In genomic region chr11:75939992-75940391, GRCh38 we compare ENCODE assay signal across 17 cellular contexts.
DNase-seq lines count a peak whose midpoint lies in the region; ATAC-seq and TF ChIP-seq lines count a peak whose summit lies in the region.
"Had no signal": no experiment of that assay in that cellular context is flagged by ENCODE, and none has a peak within 500 bp of the region (broad histone marks: within the 10 kb centered on the region; RNA-seq: fewer than 3 reads in every experiment).

No MANE protein-coding gene starts in this region.

- H3K9me3 ChIP-seq in adipocyte (ENCODE audit: control insufficient read depth, low read length) = no peaks in the 10 kb centered on the region
- no peaks in the 10 kb centered on the region for H3K9me3 ChIP-seq in hepatocyte (ENCODE audit: low read depth)
- H3K9me3 ChIP-seq: HAP-1, Peyer's patch had no signal

- no peaks in the 10 kb centered on the region for H4K20me1 ChIP-seq in KMS-11 (ENCODE audit: insufficient read depth)
- H4K20me1 ChIP-seq in hepatocyte (ENCODE audit: insufficient read depth, poor library complexity, severe bottlenecking) = no peaks in the 10 kb centered on the region

- H3K79me2 ChIP-seq in KMS-11 (ENCODE audit: insufficient read depth, low read depth) (no peaks in the 10 kb centered on the region), hepatocyte (peaks cover 2% of the 10 kb centered on the region)

- no peak overlapping the region for H3K27ac ChIP-seq in KMS-11
- H3K27ac ChIP-seq in hepatocyte = no peak overlapping the region
- H3K27ac ChIP-seq: Peyer's patch, SK-N-MC had no signal

- DNase-seq in adipocyte (ENCODE audit: low read depth) (no peak), NCI-H510A (lab: John Stamatoyannopoulos, UW) (no peak), OCI-M2 (lab: John Stamatoyannopoulos, UW; ENCODE audit: unreplicated experiment) (no peak), retina (no peak), hepatocyte (ENCODE audit: low spot score) (no peak)
- DNase-seq: Calu3; CD4-positive, alpha-beta memory T cell; NCI-H1417 treated with DMSO at 0.1 percent for 48 hours; NCI-H1930; NCI-H2171; NCI-H446; Peyer's patch had no signal

- H3K9me2 ChIP-seq in hepatocyte (replicated peaks; ENCODE audit: insufficient read depth) = no peaks in the 10 kb centered on the region

- no peak overlapping the region for H2AFZ ChIP-seq in KMS-11 (ENCODE audit: low read depth)
- no peak overlapping the region for H2AFZ ChIP-seq in hepatocyte

- no peak overlapping the region for H3K4me3 ChIP-seq in KMS-11 (IDR thresholded peaks at IDR 0.05; ENCODE audit: insufficient read depth, low read depth, low read length)
- H3K4me3 ChIP-seq in adipocyte (ENCODE audit: low read length) = peak overlapping the region; percentile 11
- H3K4me3 ChIP-seq in hepatocyte = no peak overlapping the region
- H3K4me3 ChIP-seq: HAP-1, Peyer's patch, SK-N-MC had no signal

- H3K9ac ChIP-seq in KMS-11 (no peak overlapping the region), adipocyte (ENCODE audit: low read length) (no peak overlapping the region)

- peaks cover 27% of the 10 kb centered on the region for H3K4me1 ChIP-seq in KMS-11 (ENCODE audit: low read depth, poor library complexity, severe bottlenecking)
- H3K4me1 ChIP-seq in adipocyte (ENCODE audit: control insufficient read depth, insufficient read depth, low read length) = peaks cover 44% of the 10 kb centered on the region
- no peaks in the 10 kb centered on the region for H3K4me1 ChIP-seq in hepatocyte (ENCODE audit: insufficient read depth)
- H3K4me1 ChIP-seq: HAP-1, Peyer's patch had no signal

- ATAC-seq in GM19351 (IDR thresholded peaks at IDR 0.05; ENCODE audit: unreplicated experiment) = peak; percentile 58
- ATAC-seq: Right ventricle myocardium inferior had no signal

- no peak for TF ChIP-seq CTCF in KMS-11 (conservative IDR thresholded peaks at IDR 0.05; ENCODE audit: low read depth, low read length)
- no peak for TF ChIP-seq CTCF in hepatocyte (IDR thresholded peaks at IDR 0.05; ENCODE audit: poor library complexity)

- H3K27me3 ChIP-seq in KMS-11 (ENCODE audit: insufficient read depth, low read depth) (no peaks in the 10 kb centered on the region), adipocyte (replicated peaks; ENCODE audit: control insufficient read depth, insufficient read depth, low read length) (no peaks in the 10 kb centered on the region), hepatocyte (no peaks in the 10 kb centered on the region)
- H3K27me3 ChIP-seq: Peyer's patch had no signal

- no peaks in the 10 kb centered on the region for H3K36me3 ChIP-seq in KMS-11 (ENCODE audit: insufficient read depth)
- no peaks in the 10 kb centered on the region for H3K36me3 ChIP-seq in adipocyte (ENCODE audit: control insufficient read depth, insufficient read depth, low read length, severe bottlenecking)
- no peaks in the 10 kb centered on the region for H3K36me3 ChIP-seq in hepatocyte (replicated peaks; ENCODE audit: insufficient read depth, low read depth)
- H3K36me3 ChIP-seq: HAP-1, Peyer's patch had no signal

- H3K4me2 ChIP-seq in KMS-11 = peak overlapping the region; percentile 71
- H3K4me2 ChIP-seq in hepatocyte = no peak overlapping the region

- WGBS in hepatocyte (ENCODE audit: low lambda C conversion rate, missing lambda C conversion rate) = 93% methylated on average over 1 of the region's 1 CpG
